In the genomic region with DNA sequence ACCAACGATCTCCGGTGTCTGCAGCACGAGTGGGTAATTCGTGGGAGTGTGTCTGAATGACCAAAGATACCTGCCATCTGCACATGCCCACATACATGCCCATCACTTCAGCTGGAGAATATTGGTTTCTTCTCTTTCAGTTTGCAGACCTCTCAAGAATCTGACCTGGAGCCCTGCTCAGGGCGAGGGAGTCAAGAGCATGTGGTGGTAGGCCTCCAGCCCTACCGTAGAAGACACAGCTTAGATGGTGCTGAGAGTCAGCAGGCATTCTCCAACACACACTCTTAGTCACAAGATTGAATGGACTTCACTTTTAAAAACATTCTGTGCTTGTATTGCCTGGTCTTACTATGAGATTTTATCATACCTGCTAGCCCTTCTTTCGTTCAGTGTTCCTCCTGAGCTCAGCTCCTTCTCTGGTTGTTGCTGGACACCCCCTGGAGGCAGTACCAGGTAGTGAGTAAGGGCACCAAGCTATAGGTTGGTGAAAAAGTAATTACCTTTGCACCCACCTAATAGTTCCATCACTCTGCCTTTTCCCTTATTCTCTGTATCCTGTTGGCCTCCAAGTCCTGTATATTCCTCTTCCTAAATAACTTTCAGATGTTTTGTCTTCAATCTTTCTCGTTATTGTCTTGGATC, we compare ENCODE assay signal across 9 cellular contexts.
DNase-seq lines count a peak whose midpoint lies in the region; ATAC-seq and TF ChIP-seq lines count a peak whose summit lies in the region.
"Had no signal": no experiment of that assay in that cellular context is flagged by ENCODE, and none has a peak within 500 bp of the region (broad histone marks: within the 10 kb centered on the region; RNA-seq: fewer than 3 reads in every experiment).

No MANE protein-coding gene starts in this region.

- DNase-seq in AG09319 (ENCODE audit: extremely low read depth, low read depth) (no peak), SK-N-DZ (ENCODE audit: low spot score) (peak; percentile 23), islet precursor cell (peak; percentile 62), vagina (ENCODE audit: extremely low spot score in 2 of 2) (no peak)
- no peak for DNase-seq in stimulated activated naive CD8-positive, alpha-beta T cell treated with anti-CD3 and anti-CD28 coated beads, Interleukin-15, Interleukin-2, amounts not matched to agents 100 U/mL and 50 U/mL, for 24 hours

- H3K27me3 ChIP-seq in vagina = no peaks in the 10 kb centered on the region
- H3K27me3 ChIP-seq: SJCRH30 had no signal

- H3K4me1 ChIP-seq in vagina = no peaks in the 10 kb centered on the region
- H3K4me1 ChIP-seq: SJCRH30 had no signal

- no peaks in the 10 kb centered on the region for H3K36me3 ChIP-seq in vagina
- H3K36me3 ChIP-seq: SJCRH30 had no signal

- no peak for TF ChIP-seq POLR2A in vagina (IDR thresholded peaks at IDR 0.05)

- no peaks in the 10 kb centered on the region for H3K9me3 ChIP-seq in vagina
- H3K9me3 ChIP-seq: SJCRH30 had no signal

- H3K27ac ChIP-seq in vagina = no peak overlapping the region
- H3K27ac ChIP-seq: SJCRH30 had no signal

- intact Hi-C loops in vagina (cut with DNase I) = no loop called here

- H3K4me3 ChIP-seq in vagina = no peak overlapping the region
- H3K4me3 ChIP-seq: SJCRH30 had no signal

- TF ChIP-seq CTCF in AG09319 (IDR thresholded peaks at IDR 0.05; ENCODE audit: low read depth, low read length) (peak; percentile 39), vagina (IDR thresholded peaks at IDR 0.05) (no peak)

- ATAC-seq in GM18867 (IDR thresholded peaks at IDR 0.05; ENCODE audit: unreplicated experiment) (peak; percentile 68), GM21528 (IDR thresholded peaks at IDR 0.05; ENCODE audit: low FRiP score, unreplicated experiment) (no peak), HG03280 (IDR thresholded peaks at IDR 0.05; ENCODE audit: unreplicated experiment) (no peak)
- ATAC-seq in stimulated activated naive CD8-positive, alpha-beta T cell treated with anti-CD3 and anti-CD28 coated beads, Interleukin-15, Interleukin-2, amounts not matched to agents 100 U/mL and 50 U/mL, for 24 hours = no peak

Comparison
In these comparisons a context has a peak if more than half of its experiments do, and no peak if none do; other contexts are left out.
1. DNase-seq: peak in SK-N-DZ (single experiment) and islet precursor cell (single experiment); none in AG09319 (single experiment), stimulated activated naive CD8-positive, alpha-beta T cell treated with anti-CD3 and anti-CD28 coated beads, Interleukin-15, Interleukin-2, amounts not matched to agents 100 U/mL and 50 U/mL, for 24 hours (single experiment) and vagina (0 of 2).